17 cellular contexts compared by ENCODE assay signal in genomic region chr16:17062676-17063075, GRCh38.
DNase-seq lines count a peak whose midpoint lies in the region; ATAC-seq, FAIRE-seq and TF ChIP-seq lines count a peak whose summit lies in the region.
"Had no signal": no experiment of that assay in that cellular context is flagged by ENCODE, and none has a peak within 500 bp of the region (broad histone marks: within the 10 kb centered on the region; RNA-seq: fewer than 3 reads in every experiment).

No MANE protein-coding gene starts in this region.

- no peak overlapping the region for H3K14ac ChIP-seq in mesenchymal stem cell (ENCODE audit: low read length in 2 of 2)

- dilution Hi-C loops in keratinocyte (cut with MboI; ENCODE audit: extremely low pct_ligation_motif_present, low sequenced_read_pairs) = no loop called here

- H3K4me3 ChIP-seq in HepG2 (replicated peaks in 1 of 3; ENCODE audit: insufficient read depth in 1 of 3, low read depth in 2 of 3, low read length in 3 of 3) (no peak overlapping the region), right lobe of liver (no peak overlapping the region), OCI-LY3 (ENCODE audit: low read length) (peak overlapping the region; percentile 47), keratinocyte (ENCODE audit: control insufficient read depth in 2 of 3, extremely low read depth in 1 of 3, insufficient read depth in 2 of 3, low read depth in 1 of 3, low read length in 3 of 3) (no peak overlapping the region), mesenchymal stem cell (ENCODE audit: insufficient read depth in 1 of 2, low read depth in 1 of 2, low read length in 2 of 2) (no peak overlapping the region)
- H3K4me3 ChIP-seq: A549; BLaER1 treated with 17β-estradiol and CSF1 and Interleukin-3, amounts not matched to agents 10 nM and 100 nM had no signal

- no peak overlapping the region for H2BK5ac ChIP-seq in mesenchymal stem cell (ENCODE audit: low read depth, low read length, poor library complexity, severe bottlenecking)

- H3K27me3 ChIP-seq in HepG2 (ENCODE audit: control insufficient read depth in 1 of 2, insufficient read depth in 2 of 2, low read length in 2 of 2) (peaks cover 0 to 2% of the 10 kb centered on the region in 2 experiments; a peak in 1 of 5 replicates), right lobe of liver (no peaks in the 10 kb centered on the region), OCI-LY3 (ENCODE audit: low read depth, low read length) (peaks cover 21% of the 10 kb centered on the region), keratinocyte (ENCODE audit: control insufficient read depth, extremely low read depth, insufficient read depth, low read length) (no peaks in the 10 kb centered on the region), mesenchymal stem cell (ENCODE audit: control insufficient read depth in 1 of 2, insufficient read depth in 1 of 2, low read length in 2 of 2) (no peaks in the 10 kb centered on the region)
- H3K27me3 ChIP-seq: BLaER1 treated with 17β-estradiol and CSF1 and Interleukin-3, amounts not matched to agents 10 nM and 100 nM had no signal

- FAIRE-seq in HepG2 (lab: Jason Lieb, UNC) (no peak), keratinocyte (lab: Jason Lieb, UNC) (no peak)
- FAIRE-seq: A549 had no signal

- no peak overlapping the region for H4K8ac ChIP-seq in mesenchymal stem cell (ENCODE audit: low read length)

- no peaks in the 10 kb centered on the region for H3K9me1 ChIP-seq in keratinocyte (ENCODE audit: control insufficient read depth, extremely low read depth, insufficient read depth, low read length)

- H3K4ac ChIP-seq in mesenchymal stem cell (ENCODE audit: low read depth in 1 of 2, low read length in 2 of 2) = no peak overlapping the region

- H2BK15ac ChIP-seq in mesenchymal stem cell (ENCODE audit: low read depth, poor library complexity, severe bottlenecking) = no peak overlapping the region

- H3K9me3 ChIP-seq in HepG2 (ENCODE audit: low read length) (no peaks in the 10 kb centered on the region), right lobe of liver (no peaks in the 10 kb centered on the region), OCI-LY3 (ENCODE audit: insufficient read depth, low read length) (no peaks in the 10 kb centered on the region), keratinocyte (ENCODE audit: control insufficient read depth, low read depth, low read length) (no peaks in the 10 kb centered on the region), mesenchymal stem cell (ENCODE audit: control insufficient read depth, low read length) (no peaks in the 10 kb centered on the region)
- H3K9me3 ChIP-seq: A549 had no signal

- H3K18ac ChIP-seq in mesenchymal stem cell (ENCODE audit: low read depth in 1 of 2, low read length in 2 of 2) = no peak overlapping the region

- intact Hi-C loops in HepG2 (cut with micrococcal nuclease; ENCODE audit: unreplicated experiment) (no loop called here), right lobe of liver (cut with DNase I) (no loop called here)

- no peak for TF ChIP-seq RAD21 in HepG2 (CRISPR knock-in tag; IDR thresholded peaks at IDR 0.05)

- TF ChIP-seq CTCF in HepG2 (CRISPR knock-in tag; IDR thresholded peaks at IDR 0.05) (no peak), right lobe of liver (IDR thresholded peaks at IDR 0.05) (no peak), OCI-LY3 (IDR thresholded peaks at IDR 0.05; ENCODE audit: low read depth, low read length) (no peak), keratinocyte (optimal IDR thresholded peaks at IDR 0.05 in 1 of 3, IDR thresholded peaks at IDR 0.05 in 1 of 3, conservative IDR thresholded peaks at IDR 0.05 in 1 of 3; ENCODE audit: extremely low read depth in 1 of 3, insufficient read depth in 2 of 3, low read length in 3 of 3) (no peak)

- DNase-seq in HepG2 (ENCODE audit: low spot score) (no peak), right lobe of liver (no peak), keratinocyte (ENCODE audit: low read depth, low spot score) (no peak), ureter (ENCODE audit: low spot score) (no peak), mesenchymal stem cell (no peak)
- DNase-seq: H7, Kasumi-1, MM.1S, NCI-H1092 treated with DMSO at 0.1 percent for 48 hours, NCI-H1694 treated with DMSO at 0.1 percent for 48 hours, NCI-H526, RPMI8226, SIG-M5 had no signal

- CTCF ChIA-PET in HepG2 (lab: Yijun Ruan, JAX; ENCODE audit: low intra/inter-chr PET ratio, low total read pairs) = no interaction called here

- H3K4me2 ChIP-seq in HepG2 (ENCODE audit: low read depth, low read length) (no peak overlapping the region), OCI-LY3 (ENCODE audit: low read length) (peak overlapping the region; percentile 66), keratinocyte (ENCODE audit: control insufficient read depth, extremely low read depth, insufficient read depth, low read depth, low read length) (peak overlapping the region; percentile 68), mesenchymal stem cell (ENCODE audit: low read length, poor library complexity, severe bottlenecking) (no peak overlapping the region)
- H3K4me2 ChIP-seq: A549 had no signal

- no peaks in the 10 kb centered on the region for H3K79me1 ChIP-seq in mesenchymal stem cell (replicated peaks; ENCODE audit: low read length, poor library complexity, severe bottlenecking)

- H2BK120ac ChIP-seq in mesenchymal stem cell (ENCODE audit: low read depth, low read length) = no peak overlapping the region

- no peak overlapping the region for H3K23ac ChIP-seq in mesenchymal stem cell (ENCODE audit: low read length in 2 of 2)

- no TSS peak for BruUV-seq in HepG2 (replicated peaks; lab: Mats Ljungman, UMichigan)

- no peak overlapping the region for H4K91ac ChIP-seq in mesenchymal stem cell (ENCODE audit: low read length)

- H3K9ac ChIP-seq in HepG2 (ENCODE audit: insufficient read depth, low read depth, low read length) (no peak overlapping the region), OCI-LY3 (ENCODE audit: low read length) (peak overlapping the region; percentile 11; the same call in 1 of the 2 replicates), keratinocyte (ENCODE audit: control insufficient read depth, extremely low read depth, insufficient read depth, low read length) (no peak overlapping the region), mesenchymal stem cell (ENCODE audit: low read length) (no peak overlapping the region)
- H3K9ac ChIP-seq: BLaER1 treated with 17β-estradiol and CSF1 and Interleukin-3, amounts not matched to agents 10 nM and 100 nM had no signal

- H2BK12ac ChIP-seq in mesenchymal stem cell (ENCODE audit: low read length in 2 of 2) = no peak overlapping the region

- TF ChIP-seq POLR2A in HepG2 (IDR thresholded peaks at IDR 0.05; ENCODE audit: insufficient read depth in 1 of 2, low read depth in 2 of 2, low read length in 2 of 2) (no peak), right lobe of liver (IDR thresholded peaks at IDR 0.05) (no peak)

- H3K27ac ChIP-seq in HepG2 (ENCODE audit: extremely low read length, insufficient read depth, low read length) (no peak overlapping the region), right lobe of liver (no peak overlapping the region), OCI-LY3 (ENCODE audit: low read length) (no peak overlapping the region), keratinocyte (ENCODE audit: control insufficient read depth, insufficient read depth, low read length) (no peak overlapping the region), mesenchymal stem cell (ENCODE audit: low read length, poor library complexity, severe bottlenecking) (no peak overlapping the region)
- H3K27ac ChIP-seq: A549; BLaER1 treated with 17β-estradiol and CSF1 and Interleukin-3, amounts not matched to agents 10 nM and 100 nM had no signal

- TF ChIP-seq EP300 in HepG2 (IDR thresholded peaks at IDR 0.05; ENCODE audit: low read depth in 2 of 2, low read length in 2 of 2) = no peak
- TF ChIP-seq EP300 in HepG2 (CRISPR knock-in tag; IDR thresholded peaks at IDR 0.05; ENCODE audit: borderline replicate concordance) = no peak

- POLR2A ChIA-PET in HepG2 (lab: Yijun Ruan, JAX) = no interaction called here

- H3K36me3 ChIP-seq in HepG2 (replicated peaks in 1 of 2; ENCODE audit: control insufficient read depth in 1 of 2, insufficient read depth in 2 of 2, low read length in 2 of 2) = no peaks in the 10 kb centered on the region
- H3K36me3 ChIP-seq in right lobe of liver = no peaks in the 10 kb centered on the region
- H3K36me3 ChIP-seq in OCI-LY3 (replicated peaks; ENCODE audit: low read depth, low read length) = no peaks in the 10 kb centered on the region
- H3K36me3 ChIP-seq in keratinocyte (ENCODE audit: control insufficient read depth in 2 of 2, extremely low read depth in 1 of 2, insufficient read depth in 2 of 2, low read length in 2 of 2) = no peaks in the 10 kb centered on the region
- H3K36me3 ChIP-seq in mesenchymal stem cell (ENCODE audit: control insufficient read depth in 1 of 2, insufficient read depth in 2 of 2, low read depth in 1 of 2, low read length in 2 of 2) = no peaks in the 10 kb centered on the region
- H3K36me3 ChIP-seq: BLaER1 treated with 17β-estradiol and CSF1 and Interleukin-3, amounts not matched to agents 10 nM and 100 nM had no signal

- H3K4me1 ChIP-seq in HepG2 (ENCODE audit: insufficient read depth, low read length) (no peaks in the 10 kb centered on the region), right lobe of liver (no peaks in the 10 kb centered on the region), OCI-LY3 (ENCODE audit: low read length) (peaks cover 20% of the 10 kb centered on the region), keratinocyte (ENCODE audit: control insufficient read depth, extremely low read depth, insufficient read depth, low read length) (peaks cover 11% of the 10 kb centered on the region), mesenchymal stem cell (ENCODE audit: control insufficient read depth, insufficient read depth, low read depth, low read length) (no peaks in the 10 kb centered on the region)
- H3K4me1 ChIP-seq: A549 had no signal

- ATAC-seq in HepG2 (no peak), right lobe of liver (no peak), GM21723 (IDR thresholded peaks at IDR 0.05; ENCODE audit: unreplicated experiment) (no peak)
- ATAC-seq: A549 had no signal

- H2AFZ ChIP-seq in HepG2 (ENCODE audit: low read length) = no peak overlapping the region
- no peak overlapping the region for H2AFZ ChIP-seq in OCI-LY3 (ENCODE audit: low read depth, low read length)
- H2AFZ ChIP-seq in keratinocyte (ENCODE audit: control insufficient read depth, low read length) = no peak overlapping the region
- no peak overlapping the region for H2AFZ ChIP-seq in mesenchymal stem cell (ENCODE audit: low read depth, low read length)

- WGBS in HepG2 (ENCODE audit: low lambda C conversion rate) = 15% methylated on average over 6 of the region's 6 CpGs
- WGBS in right lobe of liver (ENCODE audit: insufficient coverage, low coverage, low lambda C conversion rate, missing lambda C conversion rate) = 70% methylated on average over 6 of the region's 6 CpGs
- 66% methylated on average over 6 of the region's 6 CpGs for WGBS in mesenchymal stem cell

- no peaks in the 10 kb centered on the region for H3K79me2 ChIP-seq in HepG2 (ENCODE audit: insufficient read depth, low read length)
- no peaks in the 10 kb centered on the region for H3K79me2 ChIP-seq in OCI-LY3 (ENCODE audit: low read length)
- no peaks in the 10 kb centered on the region for H3K79me2 ChIP-seq in keratinocyte (ENCODE audit: control insufficient read depth, insufficient read depth, low read length)

- no peak overlapping the region for H2AK5ac ChIP-seq in mesenchymal stem cell (ENCODE audit: low read length, severe bottlenecking)

- H4K20me1 ChIP-seq in HepG2 (ENCODE audit: insufficient read depth, low read length) (no peaks in the 10 kb centered on the region), OCI-LY3 (ENCODE audit: insufficient read depth, low read length) (no peaks in the 10 kb centered on the region), keratinocyte (ENCODE audit: control insufficient read depth, extremely low read depth, insufficient read depth, low read length) (no peaks in the 10 kb centered on the region)
- H4K20me1 ChIP-seq: BLaER1 treated with 17β-estradiol and CSF1 and Interleukin-3, amounts not matched to agents 10 nM and 100 nM had no signal

- in situ Hi-C loops in HepG2 (cut with HindIII; ENCODE audit: extremely low pct_ligation_motif_present, low pct_unique_long_range_greater_than_20kb) = no loop called here

Comparison
In these comparisons a context has a peak if more than half of its experiments do, and no peak if none do; other contexts are left out.
1. H3K4me2 ChIP-seq: peak in OCI-LY3 (single experiment) and keratinocyte (single experiment); none in HepG2 (single experiment) and mesenchymal stem cell (single experiment).